Comparison of ENCODE assay signal across 8 cellular contexts in genomic region chr6:116779569-116780164, GRCh38. TPM values are rescaled to one million over a fixed set of nuclear protein-coding genes. Genes with fewer than 3 reads are reported as not detected.
DNase-seq lines count a peak whose midpoint lies in the region; ATAC-seq and TF ChIP-seq lines count a peak whose summit lies in the region.

No MANE protein-coding gene starts in this region.

- DNase-seq in AG04450 (ENCODE audit: low read depth, low spot score): no peak
- peak; percentile 48 for DNase-seq in SK-N-MC (ENCODE audit: low read depth, low spot score)
- peak; percentile 38 for DNase-seq in glomerular visceral epithelial cell (ENCODE audit: extremely low spot score)
- DNase-seq in stimulated activated CD4-positive, alpha-beta T cell treated with anti-CD3 and anti-CD28 coated beads, Interleukin-4, amount 100 ng/mL, for 24 hours: no peak
- no peak for DNase-seq in stimulated activated CD4-positive, alpha-beta T cell treated with anti-CD3 and anti-CD28 coated beads, Interleukin-12 subunit alpha, Interleukin-12 subunit beta, amount 100 ng/mL, for 4 hours

- H4K20me1 ChIP-seq in KMS-11 (ENCODE audit: insufficient read depth): no peaks in the 10 kb centered on the region

- H3K4me2 ChIP-seq in KMS-11: no peak overlapping the region

- TF ChIP-seq CTCF in AG04450 (IDR thresholded peaks at IDR 0.05; ENCODE audit: low read depth, low read length) (peak; percentile 50), KMS-11 (conservative IDR thresholded peaks at IDR 0.05; ENCODE audit: low read depth, low read length) (peak; percentile 61)

- H3K36me3 ChIP-seq in KMS-11 (ENCODE audit: insufficient read depth) (no peaks in the 10 kb centered on the region), SK-N-MC (ENCODE audit: insufficient read depth, low read length) (no peaks in the 10 kb centered on the region)

- H2AFZ ChIP-seq in KMS-11 (ENCODE audit: low read depth): no peak overlapping the region

- H3K4me3 ChIP-seq in AG04450 (ENCODE audit: low read depth, low read length): no peak overlapping the region
- H3K4me3 ChIP-seq in KMS-11 (IDR thresholded peaks at IDR 0.05; ENCODE audit: insufficient read depth, low read depth, low read length): no peak overlapping the region
- H3K4me3 ChIP-seq in SK-N-MC: peak overlapping the region; percentile 56

- H3K27me3 ChIP-seq in AG04450 (ENCODE audit: control insufficient read depth, insufficient read depth, low read length) (no peaks in the 10 kb centered on the region), KMS-11 (ENCODE audit: insufficient read depth, low read depth) (no peaks in the 10 kb centered on the region)

- no peaks in the 10 kb centered on the region for H3K4me1 ChIP-seq in KMS-11 (ENCODE audit: low read depth, poor library complexity, severe bottlenecking)

- H3K9me3 ChIP-seq in AG04450 (ENCODE audit: control insufficient read depth, insufficient read depth, low read length) (no peaks in the 10 kb centered on the region), SK-N-MC (ENCODE audit: low read depth, low read length) (no peaks in the 10 kb centered on the region)

- ATAC-seq in GM18502 (IDR thresholded peaks at IDR 0.05; ENCODE audit: poor library complexity, unreplicated experiment) (peak; percentile 76), GM19467 (IDR thresholded peaks at IDR 0.05; ENCODE audit: unreplicated experiment) (no peak)

- H3K79me2 ChIP-seq in KMS-11 (ENCODE audit: insufficient read depth, low read depth): no peaks in the 10 kb centered on the region

- H3K27ac ChIP-seq in AG04450 (ENCODE audit: low read depth, low read length) (no peak overlapping the region), KMS-11 (no peak overlapping the region), SK-N-MC (no peak overlapping the region)

- POLR2A ChIA-PET in AG04450 (lab: Yijun Ruan, JAX): no interaction called here

- CTCF ChIA-PET in AG04450 (lab: Charles Lee): interaction anchor here (0.6 to 3.1 kb wide), 14 partner anchors 9 to 195 kb away, joined by 3 to 59 read pairs (median 4); partner anchors contain the start of gene FAM162B

- H3K9ac ChIP-seq in KMS-11: no peak overlapping the region
- peak overlapping the region; percentile 10 for H3K9ac ChIP-seq in SK-N-MC (ENCODE audit: insufficient read length)

RNA-seq across cellular contexts. Expression of gene FAM162B, which starts 14.1 kb away (rescaled TPM):
- 7.8 and 10.9 TPM in 2 replicates for polyA plus RNA-seq in AG04450 (2011; rRNA removed)
- 2.6 and 4.1 TPM in 2 replicates for polyA minus RNA-seq in AG04450 (2011; rRNA and poly(A)+ RNA removed)

RNA-seq across cellular contexts. Expression of gene GPRC6A, which starts 49.2 kb away (rescaled TPM):
- not detected in 2 replicates for polyA plus RNA-seq in AG04450 (2011; rRNA removed)
- polyA minus RNA-seq in AG04450 (2011; rRNA and poly(A)+ RNA removed): not detected in 2 replicates

Comparison
In these comparisons a context has a peak if more than half of its experiments do, and no peak if none do; other contexts are left out.
1. DNase-seq: peak in SK-N-MC (single experiment) and glomerular visceral epithelial cell (single experiment); none in AG04450 (single experiment), stimulated activated CD4-positive, alpha-beta T cell treated with anti-CD3 and anti-CD28 coated beads, Interleukin-4, amount 100 ng/mL, for 24 hours (single experiment) and stimulated activated CD4-positive, alpha-beta T cell treated with anti-CD3 and anti-CD28 coated beads, Interleukin-12 subunit alpha, Interleukin-12 subunit beta, amount 100 ng/mL, for 4 hours (single experiment).